In genomic region chr3:140724856-140725812, GRCh38 we compare ENCODE assay signal across 16 cellular contexts. TPM values are rescaled to one million over a fixed set of nuclear protein-coding genes. Genes with fewer than 3 reads are reported as not detected.
DNase-seq lines count a peak whose midpoint lies in the region; ATAC-seq and TF ChIP-seq lines count a peak whose summit lies in the region.
"Had no signal": no experiment of that assay in that cellular context is flagged by ENCODE, and none has a peak within 500 bp of the region (broad histone marks: within the 10 kb centered on the region; RNA-seq: fewer than 3 reads in every experiment).

No MANE protein-coding gene starts in this region.

- H3K4me1 ChIP-seq in gastroesophageal sphincter = no peaks in the 10 kb centered on the region

- no peak overlapping the region for H3K4me3 ChIP-seq in gastroesophageal sphincter
- H3K4me3 ChIP-seq: hepatocyte had no signal

- CTCF ChIA-PET in HEK293T (lab: Yijun Ruan, JAX) = no interaction called here

- TF ChIP-seq EP300 in gastroesophageal sphincter (IDR thresholded peaks at IDR 0.05) = no peak

- no peak overlapping the region for H3K27ac ChIP-seq in gastroesophageal sphincter
- H3K27ac ChIP-seq: hepatocyte had no signal

- POLR2A ChIA-PET in HEK293T (lab: Yijun Ruan, JAX) = no interaction called here

- H3K27me3 ChIP-seq in gastroesophageal sphincter = peaks cover 3% of the 10 kb centered on the region
- H3K27me3 ChIP-seq: hepatocyte had no signal

- TF ChIP-seq POLR2A in erythroblast (IDR thresholded peaks at IDR 0.05; ENCODE audit: low read length) (no peak), gastroesophageal sphincter (IDR thresholded peaks at IDR 0.05) (no peak)

- H3K36me3 ChIP-seq in gastroesophageal sphincter = no peaks in the 10 kb centered on the region

- peak; percentile 87 for ATAC-seq in GM18907 (IDR thresholded peaks at IDR 0.05; ENCODE audit: unreplicated experiment)
- ATAC-seq in GM21528 (IDR thresholded peaks at IDR 0.05; ENCODE audit: low FRiP score, unreplicated experiment) = peak; percentile 78
- peak; percentile 64 for ATAC-seq in HG03066 (IDR thresholded peaks at IDR 0.05; ENCODE audit: low read depth, unreplicated experiment)
- ATAC-seq in gastroesophageal sphincter = no peak
- ATAC-seq: activated CD8-positive, alpha-beta memory T cell treated with anti-CD3 and anti-CD28 coated beads, Interleukin-2, amount 10 ng/mL, durations not matched to agents 7 days and 5 days had no signal

- H3K9me3 ChIP-seq in gastroesophageal sphincter = no peaks in the 10 kb centered on the region

- TF ChIP-seq CTCF in gastroesophageal sphincter (IDR thresholded peaks at IDR 0.05) = no peak

- WGBS in gastroesophageal sphincter (ENCODE audit: low coverage in 1 of 2), 2 donors = 78 to 90% methylated on average over 3 to 4 of the region's 4 CpGs

- DNase-seq in kidney tubule cell (ENCODE audit: low spot score) (peak; percentile 91), erythroblast (lab: John Stamatoyannopoulos, UW) (no peak), HEK293T (ENCODE audit: extremely low spot score) (no peak), NCI-H345 (lab: John Stamatoyannopoulos, UW) (no peak)
- DNase-seq: activated CD8-positive, alpha-beta memory T cell treated with anti-CD3 and anti-CD28 coated beads, Interleukin-2, amount 10 ng/mL, durations not matched to agents 7 days and 5 days; amygdala; COR-L47; effector memory CD4-positive, alpha-beta T cell; NCI-H1436 treated with DMSO at 0.1 percent for 48 hours; T-helper 2 cell had no signal

TF ChIP-seq in HEK293T, 16 proteins besides CTCF, POLR2A, EP300 and RAD21:
- TF ChIP-seq CTBP1 (IDR thresholded peaks at IDR 0.05; ENCODE audit: borderline replicate concordance) = no peak
- TF ChIP-seq LEF1 (IDR thresholded peaks at IDR 0.05; ENCODE audit: borderline replicate concordance) = no peak
- TF ChIP-seq L3MBTL2 (conservative IDR thresholded peaks at IDR 0.05) = no peak
- TF ChIP-seq ZNF384 (IDR thresholded peaks at IDR 0.05) = no peak
- TF ChIP-seq ELF4 (IDR thresholded peaks at IDR 0.05) = no peak
- no peak for TF ChIP-seq BHLHE40 (IDR thresholded peaks at IDR 0.05; ENCODE audit: borderline replicate concordance)
- no peak for TF ChIP-seq FOXA1 (IDR thresholded peaks at IDR 0.05)
- no peak for TF ChIP-seq FOXM1 (IDR thresholded peaks at IDR 0.05; ENCODE audit: borderline replicate concordance)
- TF ChIP-seq FOXK2 (IDR thresholded peaks at IDR 0.05) = no peak
- TF ChIP-seq SUZ12 (IDR thresholded peaks at IDR 0.05) = no peak
- no peak for TF ChIP-seq SP1 (IDR thresholded peaks at IDR 0.05)
- no peak for TF ChIP-seq TARDBP (IDR thresholded peaks at IDR 0.05)
- no peak for TF ChIP-seq HDGF (IDR thresholded peaks at IDR 0.05; ENCODE audit: borderline replicate concordance)
- TF ChIP-seq NFRKB (IDR thresholded peaks at IDR 0.05) = no peak
- no peak for TF ChIP-seq ARNT (IDR thresholded peaks at IDR 0.05)
- no peak for TF ChIP-seq PKNOX1 (IDR thresholded peaks at IDR 0.05)

RNA-seq across cellular contexts. Expression of gene TRIM42, which starts 47.3 kb away (rescaled TPM):
- total RNA-seq in gastroesophageal sphincter = not detected
- total RNA-seq: activated CD8-positive, alpha-beta memory T cell treated with anti-CD3 and anti-CD28 coated beads, Interleukin-2, amount 10 ng/mL, durations not matched to agents 7 days and 5 days; hepatocyte; HT-29 had no signal
